Comparison of ENCODE assay signal across 8 cellular contexts in the genomic region with DNA sequence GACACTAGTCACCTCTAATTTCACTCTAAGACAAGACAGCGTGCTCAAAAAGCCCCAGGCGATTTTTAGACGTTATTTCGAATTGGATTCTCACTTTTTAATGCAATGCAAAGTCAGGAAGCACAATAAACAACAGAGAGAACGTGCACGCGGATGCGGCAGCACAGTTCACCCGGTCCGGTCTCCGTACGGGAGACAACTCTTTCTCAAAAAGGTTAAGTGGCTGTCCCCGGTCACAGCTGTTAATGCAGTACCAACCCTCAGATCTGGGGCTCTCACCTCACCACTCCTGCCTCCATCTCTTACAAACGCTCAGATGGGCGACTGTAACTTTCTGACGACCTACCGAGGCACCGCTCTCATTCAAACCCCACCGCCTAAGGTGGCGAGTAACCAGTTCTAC. TPM values are rescaled to one million over a fixed set of nuclear protein-coding genes. Genes with fewer than 3 reads are reported as not detected.
A peak's percentile ranks its signal among the peaks of the same experiment; 100 is the strongest.
DNase-seq lines count a peak whose midpoint lies in the region; ATAC-seq and TF ChIP-seq lines count a peak whose summit lies in the region.

No MANE protein-coding gene starts in this region.

- peak overlapping the region; percentile 92 for H3K4me3 Mint-ChIP-seq in activated naive CD8-positive, alpha-beta T cell treated with anti-CD3 and anti-CD28 coated beads, Interleukin-2, amount 50 U/mL, for 24 hours

- peaks cover 47% of the 10 kb centered on the region for H3K4me1 Mint-ChIP-seq in activated naive CD8-positive, alpha-beta T cell treated with anti-CD3 and anti-CD28 coated beads, Interleukin-2, amount 50 U/mL, for 24 hours

- H3K4me3 ChIP-seq in kidney epithelial cell (ENCODE audit: low read depth, low read length) = peak overlapping the region; percentile 93

- peak overlapping the region; percentile 95 for H3K27ac ChIP-seq in substantia nigra (ENCODE audit: low read depth, low read length, poor library complexity, severe bottlenecking)

- H3K9me3 Mint-ChIP-seq in activated naive CD8-positive, alpha-beta T cell treated with anti-CD3 and anti-CD28 coated beads, Interleukin-2, amount 50 U/mL, for 24 hours = no peaks in the 10 kb centered on the region

- no peak for TF ChIP-seq CTCF in kidney epithelial cell (IDR thresholded peaks at IDR 0.05; ENCODE audit: insufficient read depth, low read length, poor library complexity, severe bottlenecking)

- ATAC-seq in HG03439 (IDR thresholded peaks at IDR 0.05; ENCODE audit: unreplicated experiment) = peak; percentile 3
- ATAC-seq in activated naive CD8-positive, alpha-beta T cell treated with anti-CD3 and anti-CD28 coated beads, Interleukin-2, amount 50 U/mL, for 24 hours = peak; percentile 4

- H3K27me3 Mint-ChIP-seq in activated naive CD8-positive, alpha-beta T cell treated with anti-CD3 and anti-CD28 coated beads, Interleukin-2, amount 50 U/mL, for 24 hours = no peaks in the 10 kb centered on the region

- H3K36me3 ChIP-seq in kidney epithelial cell (ENCODE audit: control insufficient read depth, insufficient read depth, low read length) = no peaks in the 10 kb centered on the region

- DNase-seq in NCI-H2171 treated with DMSO at 0.1 percent for 48 hours (lab: John Stamatoyannopoulos, UW) (peak; percentile 59), NCI-H2171 (lab: John Stamatoyannopoulos, UW) (no peak), kidney epithelial cell (ENCODE audit: low read depth) (no peak), substantia nigra (lab: John Stamatoyannopoulos, UW) (peak in 4 of 49 donors; percentile 20 to 67 (median 38)), midbrain (lab: John Stamatoyannopoulos, UW) (no peak), mucosa of gallbladder (ENCODE audit: low spot score) (no peak)
- DNase-seq in activated naive CD8-positive, alpha-beta T cell treated with anti-CD3 and anti-CD28 coated beads, Interleukin-2, amount 50 U/mL, for 24 hours = no peak

- peak overlapping the region; percentile 97 for H3K27ac Mint-ChIP-seq in activated naive CD8-positive, alpha-beta T cell treated with anti-CD3 and anti-CD28 coated beads, Interleukin-2, amount 50 U/mL, for 24 hours

- peaks cover 14% of the 10 kb centered on the region for H3K36me3 Mint-ChIP-seq in activated naive CD8-positive, alpha-beta T cell treated with anti-CD3 and anti-CD28 coated beads, Interleukin-2, amount 50 U/mL, for 24 hours (ENCODE audit: low read depth)

- H3K27me3 ChIP-seq in kidney epithelial cell (ENCODE audit: control insufficient read depth, insufficient read depth, low read length) = no peaks in the 10 kb centered on the region

RNA-seq across cellular contexts. Expression of gene HP1BP3, which starts 1.2 kb away (rescaled TPM):
- 101 and 122 TPM in 2 replicates for total RNA-seq in kidney epithelial cell
- total RNA-seq in mucosa of gallbladder = 240 TPM

RNA-seq across cellular contexts. Expression of gene SH2D5, which starts 53.4 kb away (rescaled TPM):
- total RNA-seq in kidney epithelial cell (11.7 and 17.5 TPM in 2 replicates), mucosa of gallbladder (0.23 TPM)

Comparison
In these comparisons a context has a peak if more than half of its experiments do, and no peak if none do; other contexts are left out.
1. RNA of gene SH2D5, which starts 53.4 kb away (total RNA-seq): 11.7 to 17.5 TPM in kidney epithelial cell; 0.23 TPM in mucosa of gallbladder (single experiment); every median in the first group is over 10 times any median in the second.